In genomic region chr7:117458977-117459583, GRCh38 we compare ENCODE assay signal across 9 cellular contexts. TPM values are rescaled to one million over a fixed set of nuclear protein-coding genes. Genes with fewer than 3 reads are reported as not detected.
DNase-seq lines count a peak whose midpoint lies in the region; ATAC-seq and TF ChIP-seq lines count a peak whose summit lies in the region.
"Had no signal": no experiment of that assay in that cellular context is flagged by ENCODE, and none has a peak within 500 bp of the region (broad histone marks: within the 10 kb centered on the region; RNA-seq: fewer than 3 reads in every experiment).

No MANE protein-coding gene starts in this region.

- CTCF ChIA-PET in A673 (lab: Charles Lee) = interaction anchor here (1.1 kb wide), 1 partner anchor 257 kb away, joined by 6 read pairs; no protein-coding TSS in a partner anchor
- CTCF ChIA-PET in activated CD8-positive, alpha-beta memory T cell treated with anti-CD3 and anti-CD28 coated beads, Interleukin-2, amount 10 ng/mL, durations not matched to agents 7 days and 5 days (lab: Charles Lee) = no interaction called here

- H3K36me3 ChIP-seq in A673 (ENCODE audit: insufficient read depth, low read length, poor library complexity, severe bottlenecking) = no peaks in the 10 kb centered on the region

- no peaks in the 10 kb centered on the region for H3K9me3 ChIP-seq in A673 (ENCODE audit: low read depth, low read length, poor library complexity, severe bottlenecking)

- H3K4me3 Mint-ChIP-seq in nephron progenitor cell = no peak overlapping the region
- H3K4me3 Mint-ChIP-seq in activated CD8-positive, alpha-beta memory T cell treated with anti-CD3 and anti-CD28 coated beads, Interleukin-2, amount 10 ng/mL, durations not matched to agents 7 days and 5 days = no peak overlapping the region

- H3K27ac Mint-ChIP-seq in nephron progenitor cell = no peak overlapping the region
- H3K27ac Mint-ChIP-seq in activated CD8-positive, alpha-beta memory T cell treated with anti-CD3 and anti-CD28 coated beads, Interleukin-2, amount 10 ng/mL, durations not matched to agents 7 days and 5 days = no peak overlapping the region

- no peaks in the 10 kb centered on the region for H3K36me3 Mint-ChIP-seq in nephron progenitor cell (ENCODE audit: low read depth)
- H3K36me3 Mint-ChIP-seq in activated CD8-positive, alpha-beta memory T cell treated with anti-CD3 and anti-CD28 coated beads, Interleukin-2, amount 10 ng/mL, durations not matched to agents 7 days and 5 days = no peaks in the 10 kb centered on the region

- no peak overlapping the region for H3K27ac ChIP-seq in A673 (ENCODE audit: low read depth, low read length, poor library complexity, severe bottlenecking)

- no peaks in the 10 kb centered on the region for H3K4me1 Mint-ChIP-seq in nephron progenitor cell
- no peaks in the 10 kb centered on the region for H3K4me1 Mint-ChIP-seq in activated CD8-positive, alpha-beta memory T cell treated with anti-CD3 and anti-CD28 coated beads, Interleukin-2, amount 10 ng/mL, durations not matched to agents 7 days and 5 days

- DNase-seq in A673 (ENCODE audit: low spot score) (peak; percentile 56), NCI-H2029 (lab: John Stamatoyannopoulos, UW) (peak; percentile 42), cerebellar cortex (ENCODE audit: low spot score) (peak; percentile 21), nephron progenitor cell (no peak)
- DNase-seq in stimulated activated CD4-positive, alpha-beta T cell treated with anti-CD3 and anti-CD28 coated beads, Interleukin-4, amount 100 ng/mL, for 1 hour = no peak
- DNase-seq in activated CD8-positive, alpha-beta memory T cell treated with anti-CD3 and anti-CD28 coated beads, Interleukin-2, amount 10 ng/mL, durations not matched to agents 7 days and 5 days = no peak

- peaks cover 17% of the 10 kb centered on the region for H3K9me3 Mint-ChIP-seq in nephron progenitor cell
- H3K9me3 Mint-ChIP-seq in activated CD8-positive, alpha-beta memory T cell treated with anti-CD3 and anti-CD28 coated beads, Interleukin-2, amount 10 ng/mL, durations not matched to agents 7 days and 5 days (ENCODE audit: low read depth) = no peaks in the 10 kb centered on the region

- no peaks in the 10 kb centered on the region for H3K27me3 ChIP-seq in A673 (replicated peaks; ENCODE audit: insufficient read depth, low read depth, low read length, poor library complexity)

- POLR2A ChIA-PET in A673 (lab: Charles Lee; ENCODE audit: low non-redundant PET) = no interaction called here

- intact Hi-C loops in A673 (cut with micrococcal nuclease; ENCODE audit: unreplicated experiment) = loop anchor here (1.0 to 2.0 kb wide), 3 partner anchors 216 to 694 kb away; no protein-coding TSS in a partner anchor

- H3K27me3 Mint-ChIP-seq in nephron progenitor cell (ENCODE audit: low read depth, poor library complexity) = peaks cover 4% of the 10 kb centered on the region
- H3K27me3 Mint-ChIP-seq in activated CD8-positive, alpha-beta memory T cell treated with anti-CD3 and anti-CD28 coated beads, Interleukin-2, amount 10 ng/mL, durations not matched to agents 7 days and 5 days = no peaks in the 10 kb centered on the region

- H3K4me1 ChIP-seq in A673 (ENCODE audit: insufficient read depth, low read length, poor library complexity, severe bottlenecking) = no peaks in the 10 kb centered on the region

- H3K4me3 ChIP-seq in A673 (ENCODE audit: low read depth, low read length, poor library complexity, severe bottlenecking) = no peak overlapping the region

- TF ChIP-seq CTCF in A673 (conservative IDR thresholded peaks at IDR 0.05; ENCODE audit: low read depth, low read length) = peak; percentile 76
- peak; percentile 71 for TF ChIP-seq CTCF in nephron progenitor cell (IDR thresholded peaks at IDR 0.05)

- BruUV-seq in A673 (replicated peaks; lab: Mats Ljungman, UMichigan) = no TSS peak

- peak; percentile 71 for ATAC-seq in GM18867 (IDR thresholded peaks at IDR 0.05; ENCODE audit: unreplicated experiment)
- no peak for ATAC-seq in GM21381 (IDR thresholded peaks at IDR 0.05; ENCODE audit: unreplicated experiment)
- ATAC-seq in activated CD8-positive, alpha-beta memory T cell treated with anti-CD3 and anti-CD28 coated beads, Interleukin-2, amount 10 ng/mL, durations not matched to agents 7 days and 5 days = no peak

RNA-seq across cellular contexts. Expression of gene CFTR, which starts 20.7 kb away (rescaled TPM):
- 0.19 and 0.37 TPM in 2 replicates for total RNA-seq in A673 (2021)
- not detected for total RNA-seq in activated CD8-positive, alpha-beta memory T cell treated with anti-CD3 and anti-CD28 coated beads, Interleukin-2, amount 10 ng/mL, durations not matched to agents 7 days and 5 days
- total RNA-seq: dermis microvascular lymphatic vessel endothelial cell had no signal

RNA-seq across cellular contexts. Expression of gene ASZ1, which starts 31.8 kb away (rescaled TPM):
- total RNA-seq in A673 (2021) = not detected in 2 replicates
- total RNA-seq in activated CD8-positive, alpha-beta memory T cell treated with anti-CD3 and anti-CD28 coated beads, Interleukin-2, amount 10 ng/mL, durations not matched to agents 7 days and 5 days = not detected
- total RNA-seq: dermis microvascular lymphatic vessel endothelial cell had no signal

Comparison
In these comparisons a context has a peak if more than half of its experiments do, and no peak if none do; other contexts are left out.
1. DNase-seq: peak in A673 (single experiment), NCI-H2029 (single experiment) and cerebellar cortex (single experiment); none in nephron progenitor cell (single experiment), stimulated activated CD4-positive, alpha-beta T cell treated with anti-CD3 and anti-CD28 coated beads, Interleukin-4, amount 100 ng/mL, for 1 hour (single experiment) and activated CD8-positive, alpha-beta memory T cell treated with anti-CD3 and anti-CD28 coated beads, Interleukin-2, amount 10 ng/mL, durations not matched to agents 7 days and 5 days (single experiment).